Comparison of ENCODE assay signal across 20 cellular contexts in genomic region chr22:46815132-46815531, GRCh38. TPM values are rescaled to one million over a fixed set of nuclear protein-coding genes. Genes with fewer than 3 reads are reported as not detected.
A peak's percentile ranks its signal among the peaks of the same experiment; 100 is the strongest.
DNase-seq lines count a peak whose midpoint lies in the region; ATAC-seq, FAIRE-seq and TF ChIP-seq lines count a peak whose summit lies in the region.
"Had no signal": no experiment of that assay in that cellular context is flagged by ENCODE, and none has a peak within 500 bp of the region (broad histone marks: within the 10 kb centered on the region; RNA-seq: fewer than 3 reads in every experiment).

No MANE protein-coding gene starts in this region.

- H3K36me3 ChIP-seq in astrocyte (ENCODE audit: insufficient read depth, low read length): no peaks in the 10 kb centered on the region
- peaks cover 0 to 3% of the 10 kb centered on the region in 2 donors for H3K36me3 ChIP-seq in left lung
- H3K36me3 ChIP-seq: neural progenitor cell, sigmoid colon, SJSA1 had no signal

- no peak overlapping the region for H3K9ac ChIP-seq in astrocyte (ENCODE audit: low read length)
- H3K9ac ChIP-seq: neural progenitor cell had no signal

- H3K27ac Mint-ChIP-seq in astrocyte (ENCODE audit: unreplicated experiment): peak overlapping the region; percentile 77
- H3K27ac Mint-ChIP-seq in stimulated activated effector memory CD8-positive, alpha-beta T cell treated with anti-CD3 and anti-CD28 coated beads, Interleukin-12 subunit alpha, Interleukin-12 subunit beta, amount 100 ng/mL, for 72 hours: peak overlapping the region; percentile 10
- H3K27ac Mint-ChIP-seq: neural progenitor cell had no signal

- H4K20me1 ChIP-seq in astrocyte (ENCODE audit: insufficient read depth, low read length): peaks cover 41% of the 10 kb centered on the region

- FAIRE-seq in astrocyte (lab: Jason Lieb, UNC): no peak
- FAIRE-seq: H1 had no signal

- H3K9me3 ChIP-seq in astrocyte (ENCODE audit: insufficient read depth, low read depth, low read length) (no peaks in the 10 kb centered on the region), left lung (no peaks in the 10 kb centered on the region)
- H3K9me3 ChIP-seq: gastroesophageal sphincter, sigmoid colon, SJSA1, testis had no signal

- peaks cover 25% of the 10 kb centered on the region for H3K4me1 ChIP-seq in astrocyte (ENCODE audit: insufficient read depth, low read length)
- peaks cover 21 to 26% of the 10 kb centered on the region in 2 donors for H3K4me1 ChIP-seq in left lung
- H3K4me1 ChIP-seq: testis had no signal

- CTCF ChIA-PET in HEK293T (lab: Yijun Ruan, JAX): interaction anchor here (1.8 kb wide), 1 partner anchor 12 kb away, joined by 5 read pairs; no protein-coding TSS in a partner anchor

- H3K79me2 ChIP-seq in astrocyte (ENCODE audit: insufficient read depth, low read length): peaks cover 28% of the 10 kb centered on the region

- POLR2A ChIA-PET in HEK293T (lab: Yijun Ruan, JAX): no interaction called here

- H3K27me3 Mint-ChIP-seq in astrocyte (ENCODE audit: low read depth, unreplicated experiment): no peaks in the 10 kb centered on the region

- peak; percentile 44 for DNase-seq in ELF-1 (ENCODE audit: low read depth, low spot score)
- no peak for DNase-seq in astrocyte (ENCODE audit: low read depth)
- peak in 1 of 2 donors; percentile 76 for DNase-seq in left lung
- DNase-seq in stimulated activated effector memory CD8-positive, alpha-beta T cell treated with anti-CD3 and anti-CD28 coated beads, Interleukin-12 subunit alpha, Interleukin-12 subunit beta, amount 100 ng/mL, for 72 hours (ENCODE audit: low spot score in 2 of 2): no peak
- no peak for DNase-seq in occipital lobe (lab: John Stamatoyannopoulos, UW)
- DNase-seq in globus pallidus (ENCODE audit: low spot score): no peak
- no peak for DNase-seq in HuH-7.5 (ENCODE audit: low spot score)
- no peak for DNase-seq in HEK293T (ENCODE audit: extremely low spot score)
- DNase-seq: activated naive CD4-positive, alpha-beta T cell; KBM-7; NCI-H1092; NCI-H524 treated with DMSO at 0.1 percent for 48 hours; sigmoid colon; stimulated activated CD4-positive, alpha-beta T cell treated with anti-CD3 and anti-CD28 coated beads, Interleukin-2, amount 100 ng/mL, for 24 hours; testis had no signal

- no peaks in the 10 kb centered on the region for H3K9me3 Mint-ChIP-seq in astrocyte (ENCODE audit: unreplicated experiment)
- peaks cover under 1% of the 10 kb centered on the region for H3K9me3 Mint-ChIP-seq in stimulated activated effector memory CD8-positive, alpha-beta T cell treated with anti-CD3 and anti-CD28 coated beads, Interleukin-12 subunit alpha, Interleukin-12 subunit beta, amount 100 ng/mL, for 72 hours

- intact Hi-C loops in left lung (cut with DNase I): no loop called here

- H3K4me2 ChIP-seq in astrocyte (ENCODE audit: low read length): no peak overlapping the region
- H3K4me2 ChIP-seq: neural progenitor cell had no signal

- TF ChIP-seq CTCF in astrocyte (IDR thresholded peaks at IDR 0.05; ENCODE audit: insufficient read depth, low read depth, low read length): no peak
- no peak for TF ChIP-seq CTCF in left lung (IDR thresholded peaks at IDR 0.05)

- H3K36me3 Mint-ChIP-seq in astrocyte (ENCODE audit: low read depth, unreplicated experiment): peaks cover 8% of the 10 kb centered on the region
- peaks cover 49% of the 10 kb centered on the region for H3K36me3 Mint-ChIP-seq in stimulated activated effector memory CD8-positive, alpha-beta T cell treated with anti-CD3 and anti-CD28 coated beads, Interleukin-12 subunit alpha, Interleukin-12 subunit beta, amount 100 ng/mL, for 72 hours

- H3K4me3 Mint-ChIP-seq in astrocyte (ENCODE audit: unreplicated experiment): no peak overlapping the region
- H3K4me3 Mint-ChIP-seq in stimulated activated effector memory CD8-positive, alpha-beta T cell treated with anti-CD3 and anti-CD28 coated beads, Interleukin-12 subunit alpha, Interleukin-12 subunit beta, amount 100 ng/mL, for 72 hours: no peak overlapping the region
- H3K4me3 Mint-ChIP-seq: neural progenitor cell had no signal

- H3K4me1 Mint-ChIP-seq in astrocyte (ENCODE audit: low read depth, unreplicated experiment): peaks cover 28% of the 10 kb centered on the region
- peaks cover 63% of the 10 kb centered on the region for H3K4me1 Mint-ChIP-seq in stimulated activated effector memory CD8-positive, alpha-beta T cell treated with anti-CD3 and anti-CD28 coated beads, Interleukin-12 subunit alpha, Interleukin-12 subunit beta, amount 100 ng/mL, for 72 hours

- H3K27me3 ChIP-seq in astrocyte (ENCODE audit: insufficient read depth, low read length) (no peaks in the 10 kb centered on the region), left lung (no peaks in the 10 kb centered on the region)
- H3K27me3 ChIP-seq: gastroesophageal sphincter, neural progenitor cell, sigmoid colon, SJSA1, testis had no signal

- no peak overlapping the region for H2AFZ ChIP-seq in astrocyte (ENCODE audit: low read depth, low read length)
- H2AFZ ChIP-seq: neural progenitor cell had no signal

- no peak overlapping the region for H3K4me3 ChIP-seq in astrocyte (ENCODE audit: insufficient read depth, low read depth, low read length)
- H3K4me3 ChIP-seq in left lung: no peak overlapping the region
- H3K4me3 ChIP-seq: gastroesophageal sphincter, neural progenitor cell, sigmoid colon, SJSA1, testis had no signal

- ATAC-seq in left lung: peak; percentile 72
- ATAC-seq in stimulated activated effector memory CD8-positive, alpha-beta T cell treated with anti-CD3 and anti-CD28 coated beads, Interleukin-12 subunit alpha, Interleukin-12 subunit beta, amount 100 ng/mL, for 72 hours: no peak
- ATAC-seq: gastroesophageal sphincter had no signal

- no peak overlapping the region for H3K27ac ChIP-seq in astrocyte (ENCODE audit: low read depth, low read length)
- peak overlapping the region; percentile 21 to 37 for H3K27ac ChIP-seq in left lung
- H3K27ac ChIP-seq: HL-60, neural progenitor cell, sigmoid colon, testis had no signal

TF ChIP-seq in HEK293T, 16 proteins besides CTCF, POLR2A, EP300 and RAD21:
- no peak for TF ChIP-seq FOXK2 (IDR thresholded peaks at IDR 0.05)
- no peak for TF ChIP-seq FOXA1 (IDR thresholded peaks at IDR 0.05)
- TF ChIP-seq ELF4 (IDR thresholded peaks at IDR 0.05): no peak
- no peak for TF ChIP-seq CTBP1 (IDR thresholded peaks at IDR 0.05; ENCODE audit: borderline replicate concordance)
- no peak for TF ChIP-seq SUZ12 (IDR thresholded peaks at IDR 0.05)
- TF ChIP-seq ARNT (IDR thresholded peaks at IDR 0.05): no peak
- no peak for TF ChIP-seq HDGF (IDR thresholded peaks at IDR 0.05; ENCODE audit: borderline replicate concordance)
- no peak for TF ChIP-seq TARDBP (IDR thresholded peaks at IDR 0.05)
- TF ChIP-seq FOXM1 (IDR thresholded peaks at IDR 0.05; ENCODE audit: borderline replicate concordance): no peak
- no peak for TF ChIP-seq ZNF384 (IDR thresholded peaks at IDR 0.05)
- no peak for TF ChIP-seq BHLHE40 (IDR thresholded peaks at IDR 0.05; ENCODE audit: borderline replicate concordance)
- no peak for TF ChIP-seq SP1 (IDR thresholded peaks at IDR 0.05)
- no peak for TF ChIP-seq L3MBTL2 (conservative IDR thresholded peaks at IDR 0.05)
TF ChIP-seq in HEK293T: peak in this region for 0.

RNA-seq across cellular contexts. Expression of gene TBC1D22A, which starts 52.7 kb away (rescaled TPM):
- total RNA-seq in astrocyte (20.9 and 24.2 TPM in 2 replicates), left lung (10 to 100 TPM; 27.3 to 33.5 TPM), occipital lobe (4.5 TPM)
